12 cellular contexts compared by ENCODE assay signal in genomic region chr16:17432902-17433576, GRCh38. TPM values are rescaled to one million over a fixed set of nuclear protein-coding genes. Genes with fewer than 3 reads are reported as not detected.
DNase-seq lines count a peak whose midpoint lies in the region; ATAC-seq and TF ChIP-seq lines count a peak whose summit lies in the region.
"Had no signal": no experiment of that assay in that cellular context is flagged by ENCODE, and none has a peak within 500 bp of the region (broad histone marks: within the 10 kb centered on the region; RNA-seq: fewer than 3 reads in every experiment).

No MANE protein-coding gene starts in this region.

- H3K9me3 ChIP-seq in WERI-Rb-1 (ENCODE audit: severe bottlenecking) = no peaks in the 10 kb centered on the region
- no peaks in the 10 kb centered on the region for H3K9me3 ChIP-seq in thyroid gland
- H3K9me3 ChIP-seq: adrenal gland had no signal

- H3K4me1 ChIP-seq in thyroid gland = peaks cover 15 to 36% of the 10 kb centered on the region in 2 donors

- TF ChIP-seq CTCF in AG09309 (IDR thresholded peaks at IDR 0.05; ENCODE audit: control insufficient read depth, insufficient read depth, low read depth, low read length, missing control alignments) = no peak
- TF ChIP-seq CTCF in WERI-Rb-1 (IDR thresholded peaks at IDR 0.05; ENCODE audit: low read depth, low read length) = no peak
- TF ChIP-seq CTCF in fibroblast of villous mesenchyme (IDR thresholded peaks at IDR 0.05; ENCODE audit: insufficient read depth, low read depth, low read length) = no peak
- TF ChIP-seq CTCF in thyroid gland (IDR thresholded peaks at IDR 0.05) = no peak

- WGBS in thyroid gland, 2 donors = 65 to 73% methylated on average over 12 of the region's 12 CpGs

- peak; percentile 34 for DNase-seq in AG09309 (ENCODE audit: low read depth)
- DNase-seq in WERI-Rb-1 = no peak
- DNase-seq in fibroblast of villous mesenchyme (ENCODE audit: low read depth) = peak; percentile 78
- no peak for DNase-seq in sciatic nerve (ENCODE audit: low spot score)
- no peak for DNase-seq in amniotic stem cell (lab: John Stamatoyannopoulos, UW)
- DNase-seq in NCI-H1694 treated with DMSO at 0.1 percent for 48 hours (lab: John Stamatoyannopoulos, UW) = no peak
- no peak for DNase-seq in thyroid gland
- DNase-seq: adrenal gland, dermis blood vessel endothelial cell, NCI-H1930, occipital lobe had no signal

- peak; percentile 87 for ATAC-seq in sciatic nerve
- no peak for ATAC-seq in HG03378 (IDR thresholded peaks at IDR 0.05; ENCODE audit: unreplicated experiment)

- intact Hi-C loops in sciatic nerve (cut with DNase I) (no loop called here), thyroid gland (cut with DNase I) (no loop called here)

- no peak for TF ChIP-seq POLR2A in thyroid gland (IDR thresholded peaks at IDR 0.05)

- H3K27ac ChIP-seq in WERI-Rb-1 (peak overlapping the region; percentile 19; the same call in 1 of the 2 replicates), thyroid gland (peak overlapping the region in 1 of 3 donors; percentile 19)

- no peak overlapping the region for H3K4me3 ChIP-seq in AG09309 (ENCODE audit: control insufficient read depth, low read depth, low read length)
- no peak overlapping the region for H3K4me3 ChIP-seq in WERI-Rb-1 (ENCODE audit: low read depth, low read length)
- no peak overlapping the region for H3K4me3 ChIP-seq in fibroblast of villous mesenchyme (ENCODE audit: low read depth, low read length)
- no peak overlapping the region for H3K4me3 ChIP-seq in thyroid gland (replicated peaks in 1 of 3)
- H3K4me3 ChIP-seq: adrenal gland had no signal

- H3K27me3 ChIP-seq in WERI-Rb-1 (ENCODE audit: insufficient read depth, low read depth, severe bottlenecking) (no peaks in the 10 kb centered on the region), thyroid gland (no peaks in the 10 kb centered on the region)
- H3K27me3 ChIP-seq: adrenal gland had no signal

- no peaks in the 10 kb centered on the region for H3K36me3 ChIP-seq in WERI-Rb-1
- no peaks in the 10 kb centered on the region for H3K36me3 ChIP-seq in thyroid gland
- H3K36me3 ChIP-seq: adrenal gland had no signal

RNA-seq across cellular contexts. Expression of gene XYLT1, which starts 37.7 kb away (rescaled TPM):
- total RNA-seq in fibroblast of villous mesenchyme = 2.6 and 10.6 TPM in 2 replicates
- 17.3 TPM for total RNA-seq in sciatic nerve
- 10 to 100 TPM in 3 of 4 donors, 1 to 10 TPM in 1; 5.6 to 14.9 (median 10.8) TPM for total RNA-seq in thyroid gland

Comparison
In these comparisons a context has a peak if more than half of its experiments do, and no peak if none do; other contexts are left out.
1. DNase-seq: peak in AG09309 (single experiment) and fibroblast of villous mesenchyme (single experiment); none in WERI-Rb-1 (single experiment), sciatic nerve (single experiment), amniotic stem cell (single experiment), NCI-H1694 treated with DMSO at 0.1 percent for 48 hours (single experiment) and thyroid gland (0 of 2).